In genomic region chr5:139863361-139863760, GRCh38 we compare ENCODE assay signal across 11 cellular contexts.
DNase-seq lines count a peak whose midpoint lies in the region; ATAC-seq and TF ChIP-seq lines count a peak whose summit lies in the region.
"Had no signal": no experiment of that assay in that cellular context is flagged by ENCODE, and none has a peak within 500 bp of the region (broad histone marks: within the 10 kb centered on the region; RNA-seq: fewer than 3 reads in every experiment).

No MANE protein-coding gene starts in this region.

- H3K9me3 ChIP-seq in adipocyte (ENCODE audit: control insufficient read depth, low read length): no peaks in the 10 kb centered on the region
- no peaks in the 10 kb centered on the region for H3K9me3 ChIP-seq in gastroesophageal sphincter
- H3K9me3 ChIP-seq in thyroid gland: no peaks in the 10 kb centered on the region
- H3K9me3 ChIP-seq: HAP-1, neutrophil, Peyer's patch had no signal

- no peaks in the 10 kb centered on the region for H3K36me3 ChIP-seq in adipocyte (ENCODE audit: control insufficient read depth, insufficient read depth, low read length, severe bottlenecking)
- no peaks in the 10 kb centered on the region for H3K36me3 ChIP-seq in gastroesophageal sphincter
- no peaks in the 10 kb centered on the region for H3K36me3 ChIP-seq in thyroid gland
- H3K36me3 ChIP-seq: HAP-1, neutrophil, Peyer's patch had no signal

- TF ChIP-seq POLR2A in gastroesophageal sphincter (IDR thresholded peaks at IDR 0.05) (no peak), thyroid gland (IDR thresholded peaks at IDR 0.05) (no peak)

- H3K27me3 ChIP-seq in adipocyte (replicated peaks; ENCODE audit: control insufficient read depth, insufficient read depth, low read length): peaks cover 3% of the 10 kb centered on the region
- no peaks in the 10 kb centered on the region for H3K27me3 ChIP-seq in gastroesophageal sphincter
- no peaks in the 10 kb centered on the region for H3K27me3 ChIP-seq in thyroid gland
- H3K27me3 ChIP-seq: Peyer's patch had no signal

- peak; percentile 63 for ATAC-seq in gastroesophageal sphincter
- no peak for ATAC-seq in HG03354 (IDR thresholded peaks at IDR 0.05; ENCODE audit: poor library complexity, severe bottlenecking, unreplicated experiment)
- ATAC-seq in HG02884 (IDR thresholded peaks at IDR 0.05; ENCODE audit: unreplicated experiment): no peak

- 28 to 30% methylated on average over 2 of the region's 9 CpGs for WGBS in gastroesophageal sphincter (ENCODE audit: low coverage in 1 of 2), 2 donors
- 25 to 27% methylated on average over 8 to 9 of the region's 9 CpGs for WGBS in thyroid gland, 2 donors

- H3K9ac ChIP-seq in adipocyte (ENCODE audit: low read length): peak overlapping the region; percentile 14

- intact Hi-C loops in thyroid gland (cut with DNase I): loop anchor here (5.0 kb wide), 2 partner anchors 76 to 104 kb away; no protein-coding TSS in a partner anchor

- DNase-seq in adipocyte (ENCODE audit: low read depth) (no peak), midbrain (lab: John Stamatoyannopoulos, UW) (peak; percentile 76), thyroid gland (peak; percentile 60 to 79), NCI-H226 (no peak), NCI-H146 treated with DMSO at 0.1 percent for 48 hours (lab: John Stamatoyannopoulos, UW; ENCODE audit: unreplicated experiment) (no peak)

- H3K4me1 ChIP-seq in adipocyte (ENCODE audit: control insufficient read depth, insufficient read depth, low read length) (peaks cover 11% of the 10 kb centered on the region), gastroesophageal sphincter (peaks cover 0 to 19% (median 6%) of the 10 kb centered on the region in 3 donors), thyroid gland (peaks cover 9 to 16% of the 10 kb centered on the region in 2 donors)
- H3K4me1 ChIP-seq: HAP-1, Peyer's patch had no signal

- H3K27ac ChIP-seq in gastroesophageal sphincter (peak overlapping the region in 3 of 4 donors; percentile 16 to 47 (median 24)), thyroid gland (no peak overlapping the region)
- H3K27ac ChIP-seq: neutrophil, Peyer's patch had no signal

- H3K4me3 ChIP-seq in adipocyte (ENCODE audit: low read length) (no peak overlapping the region), gastroesophageal sphincter (no peak overlapping the region), thyroid gland (replicated peaks in 1 of 3) (no peak overlapping the region)
- H3K4me3 ChIP-seq: HAP-1, Peyer's patch had no signal

- TF ChIP-seq CTCF in gastroesophageal sphincter (IDR thresholded peaks at IDR 0.05) (no peak), thyroid gland (IDR thresholded peaks at IDR 0.05) (no peak)

- no peak for TF ChIP-seq EP300 in gastroesophageal sphincter (IDR thresholded peaks at IDR 0.05)

Comparison
In these comparisons a context has a peak if more than half of its experiments do, and no peak if none do; other contexts are left out.
1. DNase-seq: peak in midbrain (single experiment) and thyroid gland (2 of 2); none in adipocyte (single experiment), NCI-H226 (single experiment) and NCI-H146 treated with DMSO at 0.1 percent for 48 hours (single experiment).
2. H3K27ac ChIP-seq: peak in gastroesophageal sphincter (3 of 4); none in thyroid gland (0 of 3).